2 cellular contexts compared by ENCODE assay signal in the genomic region with DNA sequence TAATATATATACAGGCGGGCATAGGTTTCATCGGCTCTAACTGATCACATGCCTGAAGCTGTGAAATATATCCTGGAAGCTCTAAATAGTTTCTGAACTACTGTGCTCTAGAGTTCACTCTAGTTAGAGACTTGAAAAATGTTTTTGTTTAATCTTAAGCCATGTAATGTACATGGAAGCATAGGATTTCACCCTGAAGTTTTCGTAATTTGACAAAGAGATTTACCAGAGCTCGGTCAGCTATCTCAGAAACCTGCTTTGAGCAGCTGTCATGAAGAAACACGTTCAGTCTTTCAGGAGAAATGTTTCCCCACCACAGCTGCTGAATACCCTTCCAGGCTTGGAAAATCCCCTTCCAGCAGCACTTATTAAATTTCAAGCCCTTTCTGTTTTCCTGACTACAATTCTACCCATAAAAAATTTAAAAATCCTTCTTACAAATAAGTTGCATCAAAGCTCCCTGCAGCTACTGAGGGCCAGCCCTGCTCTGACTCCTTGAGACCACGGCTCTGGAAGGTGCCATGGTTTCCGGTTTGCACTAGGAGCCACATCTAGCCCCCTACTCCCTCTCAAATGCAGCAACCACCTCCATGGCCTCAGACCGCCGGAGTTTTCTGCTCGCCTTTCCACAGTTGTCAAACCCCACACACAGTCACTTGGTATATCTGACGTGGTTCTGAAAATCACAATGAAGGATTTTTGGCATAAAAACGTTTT.
TF ChIP-seq lines count a peak whose summit lies in the region.

No MANE protein-coding gene starts in this region.

TF ChIP-seq in IMR-90, 13 proteins besides CTCF, POLR2A, EP300 and RAD21:
- TF ChIP-seq FOS (IDR thresholded peaks at IDR 0.05; ENCODE audit: low read depth, low read length) (no peak), MAFK (IDR thresholded peaks at IDR 0.05; ENCODE audit: low read depth, low read length) (no peak)

TF ChIP-seq in GM12878, 131 proteins besides CTCF, POLR2A, EP300 and RAD21:
- TF ChIP-seq MTA3 (IDR thresholded peaks at IDR 0.05; ENCODE audit: borderline replicate concordance, low read length) (no peak), KAT2A (conservative IDR thresholded peaks at IDR 0.05; ENCODE audit: control insufficient read depth, low read depth, low read length) (no peak), CHD2 (IDR thresholded peaks at IDR 0.05; ENCODE audit: borderline replicate concordance, low read depth, low read length) (no peak), USF1 (IDR thresholded peaks at IDR 0.05; ENCODE audit: borderline replicate concordance, extremely low read length, insufficient read depth, low read depth, low read length) (no peak), MTA2 (IDR thresholded peaks at IDR 0.05; ENCODE audit: low read depth) (no peak), EZH2 (IDR thresholded peaks at IDR 0.05; ENCODE audit: borderline replicate concordance, control insufficient read depth, low read depth, low read length) (no peak), ELK1 (IDR thresholded peaks at IDR 0.05; ENCODE audit: low read depth, low read length) (no peak), SRF (IDR thresholded peaks at IDR 0.05; ENCODE audit: low read depth in 2 of 2, low read length in 2 of 2) (no peak), PAX8 (IDR thresholded peaks at IDR 0.05) (no peak), FOXK2 (IDR thresholded peaks at IDR 0.05) (no peak)
- TF ChIP-seq, protein P1, sequence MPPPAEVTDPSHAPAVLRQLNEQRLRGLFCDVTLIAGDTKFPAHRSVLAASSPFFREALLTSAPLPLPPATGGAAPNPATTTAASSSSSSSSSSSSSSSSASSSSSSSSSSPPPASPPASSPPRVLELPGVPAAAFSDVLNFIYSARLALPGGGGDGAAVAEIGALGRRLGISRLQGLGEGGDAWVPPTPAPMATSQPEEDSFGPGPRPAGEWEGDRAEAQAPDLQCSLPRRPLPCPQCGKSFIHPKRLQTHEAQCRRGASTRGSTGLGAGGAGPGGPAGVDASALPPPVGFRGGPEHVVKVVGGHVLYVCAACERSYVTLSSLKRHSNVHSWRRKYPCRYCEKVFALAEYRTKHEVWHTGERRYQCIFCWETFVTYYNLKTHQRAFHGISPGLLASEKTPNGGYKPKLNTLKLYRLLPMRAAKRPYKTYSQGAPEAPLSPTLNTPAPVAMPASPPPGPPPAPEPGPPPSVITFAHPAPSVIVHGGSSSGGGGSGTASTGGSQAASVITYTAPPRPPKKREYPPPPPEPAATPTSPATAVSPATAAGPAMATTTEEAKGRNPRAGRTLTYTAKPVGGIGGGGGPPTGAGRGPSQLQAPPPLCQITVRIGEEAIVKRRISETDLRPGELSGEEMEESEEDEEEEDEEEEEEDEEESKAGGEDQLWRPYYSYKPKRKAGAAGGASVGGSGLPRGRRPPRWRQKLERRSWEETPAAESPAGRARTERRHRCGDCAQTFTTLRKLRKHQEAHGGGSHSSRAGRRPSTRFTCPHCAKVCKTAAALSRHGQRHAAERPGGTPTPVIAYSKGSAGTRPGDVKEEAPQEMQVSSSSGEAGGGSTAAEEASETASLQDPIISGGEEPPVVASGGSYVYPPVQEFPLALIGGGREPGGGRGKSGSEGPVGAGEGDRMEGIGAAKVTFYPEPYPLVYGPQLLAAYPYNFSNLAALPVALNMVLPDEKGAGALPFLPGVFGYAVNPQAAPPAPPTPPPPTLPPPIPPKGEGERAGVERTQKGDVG (CRISPR knock-in tag; IDR thresholded peaks at IDR 0.05), result no peak
- TF ChIP-seq, protein P2, sequence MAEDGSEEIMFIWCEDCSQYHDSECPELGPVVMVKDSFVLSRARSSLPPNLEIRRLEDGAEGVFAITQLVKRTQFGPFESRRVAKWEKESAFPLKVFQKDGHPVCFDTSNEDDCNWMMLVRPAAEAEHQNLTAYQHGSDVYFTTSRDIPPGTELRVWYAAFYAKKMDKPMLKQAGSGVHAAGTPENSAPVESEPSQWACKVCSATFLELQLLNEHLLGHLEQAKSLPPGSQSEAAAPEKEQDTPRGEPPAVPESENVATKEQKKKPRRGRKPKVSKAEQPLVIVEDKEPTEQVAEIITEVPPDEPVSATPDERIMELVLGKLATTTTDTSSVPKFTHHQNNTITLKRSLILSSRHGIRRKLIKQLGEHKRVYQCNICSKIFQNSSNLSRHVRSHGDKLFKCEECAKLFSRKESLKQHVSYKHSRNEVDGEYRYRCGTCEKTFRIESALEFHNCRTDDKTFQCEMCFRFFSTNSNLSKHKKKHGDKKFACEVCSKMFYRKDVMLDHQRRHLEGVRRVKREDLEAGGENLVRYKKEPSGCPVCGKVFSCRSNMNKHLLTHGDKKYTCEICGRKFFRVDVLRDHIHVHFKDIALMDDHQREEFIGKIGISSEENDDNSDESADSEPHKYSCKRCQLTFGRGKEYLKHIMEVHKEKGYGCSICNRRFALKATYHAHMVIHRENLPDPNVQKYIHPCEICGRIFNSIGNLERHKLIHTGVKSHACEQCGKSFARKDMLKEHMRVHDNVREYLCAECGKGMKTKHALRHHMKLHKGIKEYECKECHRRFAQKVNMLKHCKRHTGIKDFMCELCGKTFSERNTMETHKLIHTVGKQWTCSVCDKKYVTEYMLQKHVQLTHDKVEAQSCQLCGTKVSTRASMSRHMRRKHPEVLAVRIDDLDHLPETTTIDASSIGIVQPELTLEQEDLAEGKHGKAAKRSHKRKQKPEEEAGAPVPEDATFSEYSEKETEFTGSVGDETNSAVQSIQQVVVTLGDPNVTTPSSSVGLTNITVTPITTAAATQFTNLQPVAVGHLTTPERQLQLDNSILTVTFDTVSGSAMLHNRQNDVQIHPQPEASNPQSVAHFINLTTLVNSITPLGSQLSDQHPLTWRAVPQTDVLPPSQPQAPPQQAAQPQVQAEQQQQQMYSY (CRISPR knock-in tag; IDR thresholded peaks at IDR 0.05), result no peak
- TF ChIP-seq, protein P3, sequence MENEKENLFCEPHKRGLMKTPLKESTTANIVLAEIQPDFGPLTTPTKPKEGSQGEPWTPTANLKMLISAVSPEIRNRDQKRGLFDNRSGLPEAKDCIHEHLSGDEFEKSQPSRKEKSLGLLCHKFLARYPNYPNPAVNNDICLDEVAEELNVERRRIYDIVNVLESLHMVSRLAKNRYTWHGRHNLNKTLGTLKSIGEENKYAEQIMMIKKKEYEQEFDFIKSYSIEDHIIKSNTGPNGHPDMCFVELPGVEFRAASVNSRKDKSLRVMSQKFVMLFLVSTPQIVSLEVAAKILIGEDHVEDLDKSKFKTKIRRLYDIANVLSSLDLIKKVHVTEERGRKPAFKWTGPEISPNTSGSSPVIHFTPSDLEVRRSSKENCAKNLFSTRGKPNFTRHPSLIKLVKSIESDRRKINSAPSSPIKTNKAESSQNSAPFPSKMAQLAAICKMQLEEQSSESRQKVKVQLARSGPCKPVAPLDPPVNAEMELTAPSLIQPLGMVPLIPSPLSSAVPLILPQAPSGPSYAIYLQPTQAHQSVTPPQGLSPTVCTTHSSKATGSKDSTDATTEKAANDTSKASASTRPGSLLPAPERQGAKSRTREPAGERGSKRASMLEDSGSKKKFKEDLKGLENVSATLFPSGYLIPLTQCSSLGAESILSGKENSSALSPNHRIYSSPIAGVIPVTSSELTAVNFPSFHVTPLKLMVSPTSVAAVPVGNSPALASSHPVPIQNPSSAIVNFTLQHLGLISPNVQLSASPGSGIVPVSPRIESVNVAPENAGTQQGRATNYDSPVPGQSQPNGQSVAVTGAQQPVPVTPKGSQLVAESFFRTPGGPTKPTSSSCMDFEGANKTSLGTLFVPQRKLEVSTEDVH (IDR thresholded peaks at IDR 0.05; ENCODE audit: low read depth, partially characterized antibody), result no peak
- TF ChIP-seq, protein P4, sequence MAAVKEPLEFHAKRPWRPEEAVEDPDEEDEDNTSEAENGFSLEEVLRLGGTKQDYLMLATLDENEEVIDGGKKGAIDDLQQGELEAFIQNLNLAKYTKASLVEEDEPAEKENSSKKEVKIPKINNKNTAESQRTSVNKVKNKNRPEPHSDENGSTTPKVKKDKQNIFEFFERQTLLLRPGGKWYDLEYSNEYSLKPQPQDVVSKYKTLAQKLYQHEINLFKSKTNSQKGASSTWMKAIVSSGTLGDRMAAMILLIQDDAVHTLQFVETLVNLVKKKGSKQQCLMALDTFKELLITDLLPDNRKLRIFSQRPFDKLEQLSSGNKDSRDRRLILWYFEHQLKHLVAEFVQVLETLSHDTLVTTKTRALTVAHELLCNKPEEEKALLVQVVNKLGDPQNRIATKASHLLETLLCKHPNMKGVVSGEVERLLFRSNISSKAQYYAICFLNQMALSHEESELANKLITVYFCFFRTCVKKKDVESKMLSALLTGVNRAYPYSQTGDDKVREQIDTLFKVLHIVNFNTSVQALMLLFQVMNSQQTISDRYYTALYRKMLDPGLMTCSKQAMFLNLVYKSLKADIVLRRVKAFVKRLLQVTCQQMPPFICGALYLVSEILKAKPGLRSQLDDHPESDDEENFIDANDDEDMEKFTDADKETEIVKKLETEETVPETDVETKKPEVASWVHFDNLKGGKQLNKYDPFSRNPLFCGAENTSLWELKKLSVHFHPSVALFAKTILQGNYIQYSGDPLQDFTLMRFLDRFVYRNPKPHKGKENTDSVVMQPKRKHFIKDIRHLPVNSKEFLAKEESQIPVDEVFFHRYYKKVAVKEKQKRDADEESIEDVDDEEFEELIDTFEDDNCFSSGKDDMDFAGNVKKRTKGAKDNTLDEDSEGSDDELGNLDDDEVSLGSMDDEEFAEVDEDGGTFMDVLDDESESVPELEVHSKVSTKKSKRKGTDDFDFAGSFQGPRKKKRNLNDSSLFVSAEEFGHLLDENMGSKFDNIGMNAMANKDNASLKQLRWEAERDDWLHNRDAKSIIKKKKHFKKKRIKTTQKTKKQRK (IDR thresholded peaks at IDR 0.05; ENCODE audit: low read depth, low read length), result no peak
TF ChIP-seq in GM12878: peak in this region for 0.
